Comparison of ENCODE assay signal across 7 cellular contexts in the genomic region with DNA sequence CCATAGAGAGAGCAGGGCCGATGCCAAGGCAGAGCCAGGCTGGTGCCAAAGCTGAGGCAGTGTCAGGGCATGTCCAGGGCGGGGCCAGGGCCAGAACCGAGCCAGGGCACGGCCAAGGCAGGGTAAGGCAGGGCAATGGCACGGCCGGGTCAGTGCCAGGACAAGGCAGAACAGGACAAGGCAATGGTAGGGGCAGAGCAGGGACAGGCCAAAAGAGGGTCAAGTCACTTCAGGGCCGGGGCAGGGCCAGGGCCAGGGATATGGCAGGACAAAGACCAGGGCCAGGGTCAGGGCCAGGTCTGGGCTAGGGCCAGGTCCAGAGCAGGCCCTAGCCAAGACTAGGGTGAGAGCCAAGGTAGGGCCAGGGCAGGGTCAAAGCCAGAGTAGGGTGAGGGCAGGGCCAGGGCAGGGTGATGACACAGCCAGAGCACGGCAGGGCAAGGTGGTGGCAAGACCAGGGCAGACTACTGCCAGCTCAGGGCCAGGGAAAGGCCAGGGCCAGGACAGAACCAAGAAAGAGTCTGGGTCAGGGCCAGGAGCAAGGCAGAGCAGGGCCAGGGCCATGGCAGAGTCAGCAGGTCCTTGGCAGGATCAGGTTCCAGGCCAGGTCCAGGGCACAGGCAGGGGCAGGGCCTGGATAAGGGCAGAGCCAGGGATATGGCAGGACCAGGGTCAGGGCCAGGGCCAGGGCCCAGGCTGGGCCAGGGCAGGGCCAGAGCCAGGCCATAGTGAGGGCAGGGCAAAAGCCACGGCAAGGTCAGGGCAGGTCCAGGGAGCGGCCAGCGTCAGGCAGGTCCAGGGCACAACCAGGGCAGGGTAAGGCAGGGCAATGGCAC. TPM values are rescaled to one million over a fixed set of nuclear protein-coding genes. Genes with fewer than 3 reads are reported as not detected.
DNase-seq lines count a peak whose midpoint lies in the region; ATAC-seq and TF ChIP-seq lines count a peak whose summit lies in the region.
"Not testable (repeated sequence)": the region's sequence is repeated elsewhere in the genome, so short reads cannot be mapped to it uniquely, and the experiment has no call there.

No MANE protein-coding gene starts in this region.

- not testable (repeated sequence) for H3K4me3 Mint-ChIP-seq in MCF 10A (ENCODE audit: unreplicated experiment); type B pancreatic cell

- peak overlapping the region; percentile 92 for H3K27ac Mint-ChIP-seq in MCF 10A (ENCODE audit: low read depth, unreplicated experiment)
- not testable (repeated sequence) for H3K27ac Mint-ChIP-seq in type B pancreatic cell

- TF ChIP-seq CTCF in RWPE2 (IDR thresholded peaks at IDR 0.05; ENCODE audit: poor library complexity, severe bottlenecking); MCF 10A (IDR thresholded peaks at IDR 0.05; ENCODE audit: unreplicated experiment); esophagus squamous epithelium (IDR thresholded peaks at IDR 0.05); type B pancreatic cell (conservative IDR thresholded peaks at IDR 0.05): not testable (repeated sequence)

- not testable (repeated sequence) for H3K9me3 Mint-ChIP-seq in MCF 10A (ENCODE audit: unreplicated experiment); type B pancreatic cell

- H3K36me3 Mint-ChIP-seq in MCF 10A (ENCODE audit: insufficient read depth, unreplicated experiment); type B pancreatic cell: not testable (repeated sequence)

- H3K4me2 ChIP-seq in mesenchymal stem cell (ENCODE audit: low read length, poor library complexity, severe bottlenecking), result not testable (repeated sequence)

- CTCF ChIA-PET in MCF 10A (lab: Yijun Ruan, JAX), result not testable (repeated sequence)

- H4K91ac ChIP-seq in mesenchymal stem cell (ENCODE audit: low read length), result peak overlapping the region; percentile 27

- POLR2A ChIA-PET in MCF 10A (lab: Yijun Ruan, JAX), result not testable (repeated sequence)

- H3K9ac ChIP-seq in mesenchymal stem cell (ENCODE audit: low read length), result not testable (repeated sequence)

- not testable (repeated sequence) for H2BK120ac ChIP-seq in mesenchymal stem cell (ENCODE audit: low read depth, low read length)

- not testable (repeated sequence) for BruUV-seq in MCF 10A (replicated peaks; lab: Mats Ljungman, UMichigan)

- not testable (repeated sequence) for H3K18ac ChIP-seq in mesenchymal stem cell (ENCODE audit: low read depth in 1 of 2, low read length in 2 of 2)

- not testable (repeated sequence) for H3K4ac ChIP-seq in mesenchymal stem cell (ENCODE audit: low read depth in 1 of 2, low read length in 2 of 2)

- 44 to 48% methylated on average over 6 to 11 of the region's 11 CpGs for WGBS in esophagus squamous epithelium, 2 donors
- 70% methylated on average over 11 of the region's 11 CpGs for WGBS in mesenchymal stem cell

- not testable (repeated sequence) for H3K27ac ChIP-seq in RWPE2 (ENCODE audit: poor library complexity, severe bottlenecking); mesenchymal stem cell (ENCODE audit: low read length, poor library complexity, severe bottlenecking)
- peak overlapping the region in 3 of 4 donors; percentile 78 to 86 (median 86) for H3K27ac ChIP-seq in esophagus squamous epithelium

- H3K4me3 ChIP-seq in RWPE2 (ENCODE audit: severe bottlenecking); esophagus squamous epithelium; mesenchymal stem cell (ENCODE audit: insufficient read depth in 1 of 2, low read depth in 1 of 2, low read length in 2 of 2): not testable (repeated sequence)

- DNase-seq in RWPE2 (ENCODE audit: low spot score); MCF 10A (ENCODE audit: unreplicated experiment); esophagus squamous epithelium (lab: John Stamatoyannopoulos, UW); left lobe of liver (ENCODE audit: low spot score); mesenchymal stem cell; sciatic nerve (ENCODE audit: low spot score): not testable (repeated sequence)
- peak; percentile 58 for DNase-seq in type B pancreatic cell (ENCODE audit: extremely low spot score, unreplicated experiment)

- H2AFZ ChIP-seq in mesenchymal stem cell (ENCODE audit: low read depth, low read length), result not testable (repeated sequence)

- not testable (repeated sequence) for H3K14ac ChIP-seq in mesenchymal stem cell (ENCODE audit: low read length in 2 of 2)

- H4K8ac ChIP-seq in mesenchymal stem cell (ENCODE audit: low read length), result not testable (repeated sequence)

- H3K36me3 ChIP-seq in RWPE2 (ENCODE audit: low read depth); esophagus squamous epithelium; mesenchymal stem cell (ENCODE audit: control insufficient read depth in 1 of 2, insufficient read depth in 2 of 2, low read depth in 1 of 2, low read length in 2 of 2): not testable (repeated sequence)

- not testable (repeated sequence) for H3K9me3 ChIP-seq in RWPE2 (ENCODE audit: severe bottlenecking); esophagus squamous epithelium; mesenchymal stem cell (ENCODE audit: control insufficient read depth, low read length)

- intact Hi-C loops in MCF 10A (cut with micrococcal nuclease); esophagus squamous epithelium (cut with DNase I); sciatic nerve (cut with DNase I): not testable (repeated sequence)

- TF ChIP-seq POLR2A in esophagus squamous epithelium (IDR thresholded peaks at IDR 0.05), result not testable (repeated sequence)

- ATAC-seq in RWPE2 (ENCODE audit: low read depth), result peak; percentile 40
- ATAC-seq in left lobe of liver, result peak; percentile 71
- ATAC-seq in sciatic nerve, result peak; percentile 15

- H2BK5ac ChIP-seq in mesenchymal stem cell (ENCODE audit: low read depth, low read length, poor library complexity, severe bottlenecking), result not testable (repeated sequence)

- H3K23ac ChIP-seq in mesenchymal stem cell (ENCODE audit: low read length in 2 of 2), result not testable (repeated sequence)

- not testable (repeated sequence) for H2AK5ac ChIP-seq in mesenchymal stem cell (ENCODE audit: low read length, severe bottlenecking)

- not testable (repeated sequence) for H3K27me3 ChIP-seq in RWPE2 (ENCODE audit: insufficient read depth, poor library complexity, severe bottlenecking); esophagus squamous epithelium; mesenchymal stem cell (ENCODE audit: control insufficient read depth in 1 of 2, insufficient read depth in 1 of 2, low read length in 2 of 2)

- H3K4me1 Mint-ChIP-seq in MCF 10A (ENCODE audit: insufficient read depth, unreplicated experiment); type B pancreatic cell (ENCODE audit: unreplicated experiment): not testable (repeated sequence)

- not testable (repeated sequence) for H3K4me1 ChIP-seq in RWPE2 (ENCODE audit: insufficient read depth, poor library complexity, severe bottlenecking); mesenchymal stem cell (ENCODE audit: control insufficient read depth, insufficient read depth, low read depth, low read length)
- peaks cover 0 to 52% (median 0%) of the 10 kb centered on the region in 3 donors for H3K4me1 ChIP-seq in esophagus squamous epithelium

- H3K79me1 ChIP-seq in mesenchymal stem cell (replicated peaks; ENCODE audit: low read length, poor library complexity, severe bottlenecking), result not testable (repeated sequence)

- not testable (repeated sequence) for H3K27me3 Mint-ChIP-seq in MCF 10A (ENCODE audit: insufficient read depth, unreplicated experiment); type B pancreatic cell

- H2BK15ac ChIP-seq in mesenchymal stem cell (ENCODE audit: low read depth, poor library complexity, severe bottlenecking), result not testable (repeated sequence)

- not testable (repeated sequence) for H2BK12ac ChIP-seq in mesenchymal stem cell (ENCODE audit: low read length in 2 of 2)

RNA-seq across cellular contexts. Expression of a gene that starts 41.1 kb away (rescaled TPM):
- 5.3 and 6.0 TPM in 2 replicates for total RNA-seq in MCF 10A (2022)
- 10 to 100 TPM in 1 of 4 donors, 1 to 10 TPM in 3; 3.6 to 15.4 (median 5.4) TPM for total RNA-seq in esophagus squamous epithelium
- 1.2 TPM for total RNA-seq in left lobe of liver
- 1.4 TPM for polyA plus RNA-seq in mesenchymal stem cell (2013, experiment 1 of 2)
- 1.3 TPM for polyA plus RNA-seq in mesenchymal stem cell (2013, experiment 2 of 2)
- total RNA-seq in sciatic nerve, result 13.7 TPM
- total RNA-seq in type B pancreatic cell (ENCODE audit: low replicate concordance), result 10.5 and 31.4 TPM in 2 replicates

Comparison
In these comparisons a context has a peak if more than half of its experiments do, and no peak if none do; other contexts are left out.
1. ATAC-seq: peak in every context shown above with its lines; median percentile 71 in left lobe of liver; 40 in RWPE2; 15 in sciatic nerve.